Comparison of ENCODE assay signal across 1 cellular context in genomic region chr1:220736283-220736682, GRCh38.
A peak's percentile ranks its signal among the peaks of the same experiment; 100 is the strongest.
TF ChIP-seq lines count a peak whose summit lies in the region.

No MANE protein-coding gene starts in this region.

TF ChIP-seq in HEK293, 187 proteins besides CTCF, POLR2A, EP300 and RAD21 (continued from another document):
- TF ChIP-seq ZNF518A (tag by site-specific recombination; conservative IDR thresholded peaks at IDR 0.05; ENCODE audit: low read depth) (peak; percentile 92), ZNF202 (tag by site-specific recombination; IDR thresholded peaks at IDR 0.05; ENCODE audit: borderline replicate concordance) (peak; percentile 55; the same call in 1 of the 2 replicates), ZNF664 (tag by site-specific recombination; IDR thresholded peaks at IDR 0.05) (peak; percentile 31; the same call in 1 of the 2 replicates), ZBTB8A (tag by site-specific recombination; IDR thresholded peaks at IDR 0.05) (peak; percentile 74), ZNF510 (tag by site-specific recombination; IDR thresholded peaks at IDR 0.05; ENCODE audit: insufficient replicate concordance) (peak; percentile 63)
- TF ChIP-seq, protein P1, sequence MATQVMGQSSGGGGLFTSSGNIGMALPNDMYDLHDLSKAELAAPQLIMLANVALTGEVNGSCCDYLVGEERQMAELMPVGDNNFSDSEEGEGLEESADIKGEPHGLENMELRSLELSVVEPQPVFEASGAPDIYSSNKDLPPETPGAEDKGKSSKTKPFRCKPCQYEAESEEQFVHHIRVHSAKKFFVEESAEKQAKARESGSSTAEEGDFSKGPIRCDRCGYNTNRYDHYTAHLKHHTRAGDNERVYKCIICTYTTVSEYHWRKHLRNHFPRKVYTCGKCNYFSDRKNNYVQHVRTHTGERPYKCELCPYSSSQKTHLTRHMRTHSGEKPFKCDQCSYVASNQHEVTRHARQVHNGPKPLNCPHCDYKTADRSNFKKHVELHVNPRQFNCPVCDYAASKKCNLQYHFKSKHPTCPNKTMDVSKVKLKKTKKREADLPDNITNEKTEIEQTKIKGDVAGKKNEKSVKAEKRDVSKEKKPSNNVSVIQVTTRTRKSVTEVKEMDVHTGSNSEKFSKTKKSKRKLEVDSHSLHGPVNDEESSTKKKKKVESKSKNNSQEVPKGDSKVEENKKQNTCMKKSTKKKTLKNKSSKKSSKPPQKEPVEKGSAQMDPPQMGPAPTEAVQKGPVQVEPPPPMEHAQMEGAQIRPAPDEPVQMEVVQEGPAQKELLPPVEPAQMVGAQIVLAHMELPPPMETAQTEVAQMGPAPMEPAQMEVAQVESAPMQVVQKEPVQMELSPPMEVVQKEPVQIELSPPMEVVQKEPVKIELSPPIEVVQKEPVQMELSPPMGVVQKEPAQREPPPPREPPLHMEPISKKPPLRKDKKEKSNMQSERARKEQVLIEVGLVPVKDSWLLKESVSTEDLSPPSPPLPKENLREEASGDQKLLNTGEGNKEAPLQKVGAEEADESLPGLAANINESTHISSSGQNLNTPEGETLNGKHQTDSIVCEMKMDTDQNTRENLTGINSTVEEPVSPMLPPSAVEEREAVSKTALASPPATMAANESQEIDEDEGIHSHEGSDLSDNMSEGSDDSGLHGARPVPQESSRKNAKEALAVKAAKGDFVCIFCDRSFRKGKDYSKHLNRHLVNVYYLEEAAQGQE (tag by site-specific recombination; IDR thresholded peaks at IDR 0.05): peak; percentile 70
